ENCODE assay signal across 20 cellular contexts in genomic region chr16:86120982-86121242, GRCh38.
"Had no signal": no experiment of that assay in that cellular context is flagged by ENCODE, and none has a peak within 500 bp of the region (broad histone marks: within the 10 kb centered on the region; RNA-seq: fewer than 3 reads in every experiment).

No MANE protein-coding gene starts in this region.

- H3K27me3 ChIP-seq: gastroesophageal sphincter, thyroid gland, uterus had no signal

- H3K9me3 ChIP-seq: esophagus squamous epithelium, gastroesophageal sphincter, left lung, lower lobe of right lung, suprapubic skin, thyroid gland, uterus had no signal

- DNase-seq: esophagus squamous epithelium; foreskin fibroblast; glutamatergic neuron; islet precursor cell; left lung; lower lobe of right lung; occipital lobe; small intestine; stimulated activated CD4-positive, alpha-beta T cell treated with anti-CD3 and anti-CD28 coated beads, Interleukin-12 subunit alpha, Interleukin-12 subunit beta, amount 100 ng/mL, for 4 hours; stimulated activated naive CD4-positive, alpha-beta T cell treated with Interleukin-2 at 50 U/mL for 16 hours; thyroid gland; uterus had no signal

- H3K4me3 Mint-ChIP-seq: dendritic cell treated with granulocyte-macrophage colony-stimulating factor and Interleukin-4, amounts not matched to agents 40 ng/mL and 50 ng/mL, for 4 days; memory B cell; mesothelial cell of epicardium; natural killer cell treated with Interleukin-12 subunit alpha and Interleukin-12 subunit beta and Interleukin-15 and Interleukin-18, amount 100 ng/mL, for 72 hours; type B pancreatic cell had no signal

- H3K27ac Mint-ChIP-seq: dendritic cell treated with granulocyte-macrophage colony-stimulating factor and Interleukin-4, amounts not matched to agents 40 ng/mL and 50 ng/mL, for 4 days; memory B cell; mesothelial cell of epicardium; natural killer cell treated with Interleukin-12 subunit alpha and Interleukin-12 subunit beta and Interleukin-15 and Interleukin-18, amount 100 ng/mL, for 72 hours; type B pancreatic cell had no signal

- H3K36me3 ChIP-seq: esophagus squamous epithelium, gastroesophageal sphincter, left lung, lower lobe of right lung, suprapubic skin, thyroid gland, uterus had no signal

- H3K36me3 Mint-ChIP-seq: memory B cell; mesothelial cell of epicardium; natural killer cell treated with Interleukin-12 subunit alpha and Interleukin-12 subunit beta and Interleukin-15 and Interleukin-18, amount 100 ng/mL, for 72 hours; type B pancreatic cell had no signal

- H3K27ac ChIP-seq: esophagus squamous epithelium, gastroesophageal sphincter, left lung, lower lobe of right lung, suprapubic skin, thyroid gland, uterus had no signal

- H3K9me3 Mint-ChIP-seq: dendritic cell treated with granulocyte-macrophage colony-stimulating factor and Interleukin-4, amounts not matched to agents 40 ng/mL and 50 ng/mL, for 4 days; memory B cell; mesothelial cell of epicardium; natural killer cell treated with Interleukin-12 subunit alpha and Interleukin-12 subunit beta and Interleukin-15 and Interleukin-18, amount 100 ng/mL, for 72 hours; type B pancreatic cell had no signal

- H3K4me1 ChIP-seq: gastroesophageal sphincter, left lung, lower lobe of right lung, suprapubic skin, thyroid gland, uterus had no signal

- H3K4me3 ChIP-seq: esophagus squamous epithelium, gastroesophageal sphincter, left lung, lower lobe of right lung, suprapubic skin, thyroid gland, uterus had no signal

- ATAC-seq: gastroesophageal sphincter; left lung; lower lobe of right lung; natural killer cell treated with Interleukin-12 subunit alpha and Interleukin-12 subunit beta and Interleukin-15 and Interleukin-18, amount 100 ng/mL, for 72 hours had no signal

- FAIRE-seq: colon, small intestine had no signal
